In the genomic region with DNA sequence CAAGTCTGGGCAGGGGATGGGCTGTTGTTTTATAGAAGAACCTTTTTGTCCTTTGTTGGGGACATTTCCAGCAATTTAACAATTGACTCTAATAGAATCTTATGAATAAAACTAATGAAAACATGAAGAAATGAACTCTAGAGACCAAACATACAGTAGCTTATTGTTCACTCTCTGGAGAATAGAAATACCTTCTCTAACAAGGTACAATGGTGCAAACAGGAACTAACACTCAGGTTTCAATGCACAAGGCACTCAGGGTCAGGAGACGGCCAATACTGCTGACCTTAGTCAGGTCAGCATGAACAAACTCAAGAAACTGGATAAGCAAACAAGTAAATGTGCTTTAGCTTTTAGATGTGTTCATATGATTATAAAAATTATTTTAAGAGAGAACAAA, we compare ENCODE assay signal across 25 cellular contexts.
"Had no signal": no experiment of that assay in that cellular context is flagged by ENCODE, and none has a peak within 500 bp of the region (broad histone marks: within the 10 kb centered on the region; RNA-seq: fewer than 3 reads in every experiment).

No MANE protein-coding gene starts in this region.

- FAIRE-seq: frontal cortex, keratinocyte had no signal

- H3K4me3 Mint-ChIP-seq: effector memory CD8-positive, alpha-beta T cell; immature natural killer cell; mesothelial cell of epicardium; naive B cell; natural killer cell treated with Interleukin-12 subunit alpha and Interleukin-12 subunit beta and Interleukin-15 and Interleukin-18, amount 100 ng/mL, for 72 hours; neural progenitor cell; stimulated activated memory B cell treated with anti-CD40 and anti-IgM and Interleukin-4, amounts not matched to agents 10 μg/mL and 1 μg/mL and 100 μg/mL, for 72 hours; stimulated activated naive CD8-positive, alpha-beta T cell treated with anti-CD3 and anti-CD28 coated beads, Interleukin-15, Interleukin-2, amounts not matched to agents 100 ng/mL and 50 ng/mL, for 24 hours had no signal

- ATAC-seq: effector memory CD8-positive, alpha-beta T cell; left lung; mucosa of descending colon; natural killer cell treated with Interleukin-12 subunit alpha and Interleukin-12 subunit beta and Interleukin-15 and Interleukin-18, amount 100 ng/mL, for 72 hours; stimulated activated memory B cell treated with anti-CD40 and anti-IgM and Interleukin-4, amounts not matched to agents 10 μg/mL and 1 μg/mL and 100 μg/mL, for 72 hours; upper lobe of right lung had no signal

- H3K4me1 Mint-ChIP-seq: immature natural killer cell, naive B cell, neural progenitor cell had no signal

- H3K27ac Mint-ChIP-seq: effector memory CD8-positive, alpha-beta T cell; immature natural killer cell; mesothelial cell of epicardium; naive B cell; natural killer cell treated with Interleukin-12 subunit alpha and Interleukin-12 subunit beta and Interleukin-15 and Interleukin-18, amount 100 ng/mL, for 72 hours; neural progenitor cell; stimulated activated memory B cell treated with anti-CD40 and anti-IgM and Interleukin-4, amounts not matched to agents 10 μg/mL and 1 μg/mL and 100 μg/mL, for 72 hours; stimulated activated naive CD8-positive, alpha-beta T cell treated with anti-CD3 and anti-CD28 coated beads, Interleukin-15, Interleukin-2, amounts not matched to agents 100 ng/mL and 50 ng/mL, for 24 hours had no signal

- H3K9me3 Mint-ChIP-seq: effector memory CD8-positive, alpha-beta T cell; naive B cell; natural killer cell treated with Interleukin-12 subunit alpha and Interleukin-12 subunit beta and Interleukin-15 and Interleukin-18, amount 100 ng/mL, for 72 hours; neural progenitor cell; stimulated activated memory B cell treated with anti-CD40 and anti-IgM and Interleukin-4, amounts not matched to agents 10 μg/mL and 1 μg/mL and 100 μg/mL, for 72 hours; stimulated activated naive CD8-positive, alpha-beta T cell treated with anti-CD3 and anti-CD28 coated beads, Interleukin-15, Interleukin-2, amounts not matched to agents 100 ng/mL and 50 ng/mL, for 24 hours had no signal

- H3K27me3 Mint-ChIP-seq: stimulated activated memory B cell treated with anti-CD40 and anti-IgM and Interleukin-4, amounts not matched to agents 10 μg/mL and 1 μg/mL and 100 μg/mL, for 72 hours had no signal

- H3K27ac ChIP-seq: left lung, neural progenitor cell, parathyroid adenoma, prostate gland, right atrium auricular region, skin epidermis, spleen, suprapubic skin, transverse colon, upper lobe of right lung, uterus had no signal

- H3K36me3 Mint-ChIP-seq: immature natural killer cell; mesothelial cell of epicardium; naive B cell; natural killer cell treated with Interleukin-12 subunit alpha and Interleukin-12 subunit beta and Interleukin-15 and Interleukin-18, amount 100 ng/mL, for 72 hours; neural progenitor cell; stimulated activated memory B cell treated with anti-CD40 and anti-IgM and Interleukin-4, amounts not matched to agents 10 μg/mL and 1 μg/mL and 100 μg/mL, for 72 hours had no signal

- DNase-seq: cortex of kidney; effector memory CD8-positive, alpha-beta T cell; hypothalamus; immature natural killer cell; left lung; mesenchymal stem cell; mucosa of descending colon; naive B cell; spleen; stimulated activated CD4-positive, alpha-beta T cell treated with anti-CD3 and anti-CD28 coated beads, Interleukin-4, amount 100 ng/mL, for 4 hours; transverse colon; upper lobe of right lung; uterus had no signal
